ENCODE assay signal across 25 cellular contexts in genomic region chr5:37471666-37472197, GRCh38.
"Had no signal": no experiment of that assay in that cellular context is flagged by ENCODE, and none has a peak within 500 bp of the region (broad histone marks: within the 10 kb centered on the region; RNA-seq: fewer than 3 reads in every experiment).

No MANE protein-coding gene starts in this region.

- FAIRE-seq: islet of Langerhans had no signal

- ATAC-seq: natural killer cell; psoas muscle; sciatic nerve; stimulated activated naive B cell treated with anti-CD40 and anti-IgM and Interleukin-4, amounts not matched to agents 10 μg/mL and 1 μg/mL and 100 μg/mL, for 72 hours had no signal

- H3K4me3 ChIP-seq: left ventricle myocardium inferior, lung, neural progenitor cell, psoas muscle, skin epidermis, suprapubic skin, thoracic aorta, tibial artery, uterus had no signal

- H3K4me1 ChIP-seq: left ventricle myocardium inferior, neural progenitor cell, parathyroid adenoma, psoas muscle, suprapubic skin, tibial artery, uterus had no signal

- H3K27me3 ChIP-seq: neural progenitor cell, neutrophil, suprapubic skin, tibial artery, uterus had no signal

- H3K9ac ChIP-seq: neural progenitor cell, parathyroid adenoma had no signal

- H2AFZ ChIP-seq: neural progenitor cell, parathyroid adenoma had no signal

- H3K4me2 ChIP-seq: neural progenitor cell had no signal

- DNase-seq: hypothalamus; immature natural killer cell; left ventricle myocardium inferior; mesendoderm; naive B cell; natural killer cell; nephron progenitor cell; occipital lobe; psoas muscle; stimulated activated CD4-positive, alpha-beta T cell treated with anti-CD3 and anti-CD28 coated beads, Interleukin-12 subunit alpha, Interleukin-12 subunit beta, amount 100 ng/mL, for 4 hours; stimulated activated CD4-positive, alpha-beta T cell treated with anti-CD3 and anti-CD28 coated beads, Interleukin-15, amount 100 ng/mL, for 24 hours; stimulated activated CD4-positive, alpha-beta T cell treated with anti-CD3 and anti-CD28 coated beads, Interleukin-2, amount 100 ng/mL, for 24 hours; stimulated activated CD4-positive, alpha-beta T cell treated with anti-CD3 and anti-CD28 coated beads, Interleukin-4, amount 100 ng/mL, for 1 hour; stimulated activated naive B cell treated with anti-CD40 and anti-IgM and Interleukin-4, amounts not matched to agents 10 μg/mL and 1 μg/mL and 100 μg/mL, for 72 hours; tibial artery; uterus had no signal

- H3K36me3 ChIP-seq: neutrophil, uterus had no signal

- H3K9me3 ChIP-seq: neutrophil, suprapubic skin, uterus had no signal

- H3K27ac ChIP-seq: left ventricle myocardium inferior, neural progenitor cell, neutrophil, parathyroid adenoma, psoas muscle, skin epidermis, suprapubic skin, thoracic aorta, tibial artery, uterus had no signal
